Comparison of ENCODE assay signal across 8 cellular contexts in genomic region chr1:54200519-54200997, GRCh38. TPM values are rescaled to one million over a fixed set of nuclear protein-coding genes. Genes with fewer than 3 reads are reported as not detected.
DNase-seq lines count a peak whose midpoint lies in the region; ATAC-seq and TF ChIP-seq lines count a peak whose summit lies in the region.

No MANE protein-coding gene starts in this region.

- peak; percentile 9 for ATAC-seq in HG03064 (IDR thresholded peaks at IDR 0.05; ENCODE audit: low read depth, unreplicated experiment)
- peak in 1 of 2 donors; percentile 13 for ATAC-seq in activated naive CD4-positive, alpha-beta T cell treated with anti-CD3 and anti-CD28 coated beads, Interleukin-2, amount 50 U/mL, for 72 hours

- peak overlapping the region; percentile 88 to 94 (median 93) for H3K4me3 Mint-ChIP-seq in immature natural killer cell

- no peaks in the 10 kb centered on the region for H3K9me3 Mint-ChIP-seq in activated naive CD4-positive, alpha-beta T cell treated with anti-CD3 and anti-CD28 coated beads, Interleukin-2, amount 50 U/mL, for 72 hours
- H3K9me3 Mint-ChIP-seq in immature natural killer cell = no peaks in the 10 kb centered on the region

- peak overlapping the region; percentile 60 for H3K27ac ChIP-seq in subcutaneous abdominal adipose tissue (ENCODE audit: low read depth, low read length)

- peaks cover 30 to 45% of the 10 kb centered on the region in 2 donors for H3K4me1 Mint-ChIP-seq in immature natural killer cell

- peaks cover 2 to 22% (median 14%) of the 10 kb centered on the region in 5 donors for H3K36me3 ChIP-seq in subcutaneous abdominal adipose tissue (ENCODE audit: control insufficient read depth in 5 of 5, insufficient read depth in 5 of 5, low read length in 5 of 5)

- H3K9ac ChIP-seq in subcutaneous abdominal adipose tissue (ENCODE audit: low read length in 5 of 5) = peak overlapping the region; percentile 68 to 97 (median 92)

- DNase-seq in activated naive CD4-positive, alpha-beta T cell treated with anti-CD3 and anti-CD28 coated beads, Interleukin-2, amount 50 U/mL, for 72 hours (ENCODE audit: low spot score in 2 of 2) = no peak
- DNase-seq in immature natural killer cell (no peak), NAMALWA (ENCODE audit: low spot score) (no peak), AML-193 (lab: John Stamatoyannopoulos, UW) (no peak)
- DNase-seq in stimulated activated CD4-positive, alpha-beta T cell treated with anti-CD3 and anti-CD28 coated beads, Interleukin-2, amount 100 ng/mL, for 48 hours = no peak

- H3K27me3 Mint-ChIP-seq in immature natural killer cell (ENCODE audit: low read depth in 3 of 3) = peaks cover 0 to 2% (median 0%) of the 10 kb centered on the region in 3 donors

- H3K36me3 Mint-ChIP-seq in activated naive CD4-positive, alpha-beta T cell treated with anti-CD3 and anti-CD28 coated beads, Interleukin-2, amount 50 U/mL, for 72 hours = peaks cover 16 to 18% of the 10 kb centered on the region in 2 donors
- H3K36me3 Mint-ChIP-seq in immature natural killer cell = peaks cover 4 to 11% (median 11%) of the 10 kb centered on the region in 3 donors

- H3K4me3 ChIP-seq in GM12875 (ENCODE audit: low read depth, low read length) (peak overlapping the region; percentile 89), subcutaneous abdominal adipose tissue (ENCODE audit: low read depth in 1 of 5, low read length in 5 of 5) (peak overlapping the region; percentile 91 to 99 (median 99))

- H3K9me3 ChIP-seq in subcutaneous abdominal adipose tissue (ENCODE audit: control insufficient read depth in 5 of 5, low read length in 5 of 5) = no peaks in the 10 kb centered on the region

- H3K4me1 ChIP-seq in subcutaneous abdominal adipose tissue (ENCODE audit: control insufficient read depth in 5 of 5, insufficient read depth in 5 of 5, low read length in 5 of 5) = peaks cover 8 to 25% (median 24%) of the 10 kb centered on the region in 5 donors

- H3K27ac Mint-ChIP-seq in activated naive CD4-positive, alpha-beta T cell treated with anti-CD3 and anti-CD28 coated beads, Interleukin-2, amount 50 U/mL, for 72 hours = peak overlapping the region; percentile 89 to 96
- peak overlapping the region; percentile 74 to 92 (median 82) for H3K27ac Mint-ChIP-seq in immature natural killer cell

- H3K27me3 ChIP-seq in subcutaneous abdominal adipose tissue (ENCODE audit: control insufficient read depth in 5 of 5, insufficient read depth in 4 of 5, low read length in 5 of 5) = no peaks in the 10 kb centered on the region

- TF ChIP-seq CTCF in GM12875 (IDR thresholded peaks at IDR 0.05; ENCODE audit: borderline replicate concordance, insufficient read depth, low read depth, low read length) = no peak

RNA-seq across cellular contexts. Expression of gene MRPL37, which starts 0.6 kb away (rescaled TPM):
- total RNA-seq in activated naive CD4-positive, alpha-beta T cell treated with anti-CD3 and anti-CD28 coated beads, Interleukin-2, amount 50 U/mL, for 72 hours = 100 to 1,000 TPM; 169 to 186 TPM
- polyA plus RNA-seq in immature natural killer cell = 10 to 100 TPM; 47.4 to 77.5 (median 52.3) TPM

RNA-seq across cellular contexts. Expression of gene CYB5RL, which starts 0.7 kb away (rescaled TPM):
- 10 to 100 TPM; 11.7 to 12.1 TPM for total RNA-seq in activated naive CD4-positive, alpha-beta T cell treated with anti-CD3 and anti-CD28 coated beads, Interleukin-2, amount 50 U/mL, for 72 hours
- 1 to 10 TPM; 1.5 to 3.6 (median 3.3) TPM for polyA plus RNA-seq in immature natural killer cell

RNA-seq across cellular contexts. Expression of gene CDCP2, which starts 47.8 kb away (rescaled TPM):
- under 1 TPM; 0.11 to 0.14 TPM for total RNA-seq in activated naive CD4-positive, alpha-beta T cell treated with anti-CD3 and anti-CD28 coated beads, Interleukin-2, amount 50 U/mL, for 72 hours
- not detected for polyA plus RNA-seq in immature natural killer cell
